ENCODE assay signal across 8 cellular contexts in the genomic region with DNA sequence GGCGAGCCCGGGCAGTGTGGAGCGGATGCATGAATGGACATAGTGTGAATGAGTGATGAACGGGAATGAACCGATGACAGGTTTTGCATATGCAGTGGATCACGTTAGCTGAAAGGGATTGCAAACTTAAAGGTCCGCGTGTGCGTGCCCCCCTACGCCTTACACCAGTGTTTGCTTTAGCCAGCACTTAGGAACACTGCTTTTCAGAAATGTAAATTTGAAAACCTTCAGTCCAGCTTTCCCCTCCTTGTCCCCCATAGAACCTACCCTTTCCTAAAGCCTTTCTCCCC. TPM values are rescaled to one million over a fixed set of nuclear protein-coding genes. Genes with fewer than 3 reads are reported as not detected.
DNase-seq lines count a peak whose midpoint lies in the region; ATAC-seq and TF ChIP-seq lines count a peak whose summit lies in the region.

No MANE protein-coding gene starts in this region.

- 0% methylated on average over 10 of the region's 10 CpGs for WGBS in ectodermal cell, 2 experiments

- ATAC-seq in mucosa of descending colon: no peak

- H3K9me3 ChIP-seq in ectodermal cell (ENCODE audit: control insufficient read depth, low read length) (no peaks in the 10 kb centered on the region), neutrophil (no peaks in the 10 kb centered on the region), mucosa of descending colon (no peaks in the 10 kb centered on the region)

- no peaks in the 10 kb centered on the region for H3K9me3 Mint-ChIP-seq in T-helper 1 cell treated with Interleukin-12 subunit alpha and Interleukin-12 subunit beta and Interleukin-4 antibody, amounts not matched to agents 30 μg/mL and 1 μg/mL, for 36 hours

- peak overlapping the region; percentile 87 for H3K4me3 Mint-ChIP-seq in T-helper 1 cell treated with Interleukin-12 subunit alpha and Interleukin-12 subunit beta and Interleukin-4 antibody, amounts not matched to agents 30 μg/mL and 1 μg/mL, for 36 hours

- peaks cover 32% of the 10 kb centered on the region for H3K4me1 Mint-ChIP-seq in T-helper 1 cell treated with Interleukin-12 subunit alpha and Interleukin-12 subunit beta and Interleukin-4 antibody, amounts not matched to agents 30 μg/mL and 1 μg/mL, for 36 hours (ENCODE audit: low read depth)

- H3K4me3 ChIP-seq in ectodermal cell (ENCODE audit: insufficient read depth, low read depth, low read length) (peak overlapping the region; percentile 94), neutrophil (ENCODE audit: low read depth in 1 of 2, low read length in 1 of 2) (peak overlapping the region; percentile 65 to 74), mucosa of descending colon (no peak overlapping the region)

- H3K36me3 Mint-ChIP-seq in T-helper 1 cell treated with Interleukin-12 subunit alpha and Interleukin-12 subunit beta and Interleukin-4 antibody, amounts not matched to agents 30 μg/mL and 1 μg/mL, for 36 hours (ENCODE audit: low read depth): peaks cover 15% of the 10 kb centered on the region

- peak overlapping the region; percentile 86 for H3K27ac Mint-ChIP-seq in T-helper 1 cell treated with Interleukin-12 subunit alpha and Interleukin-12 subunit beta and Interleukin-4 antibody, amounts not matched to agents 30 μg/mL and 1 μg/mL, for 36 hours

- H3K27ac ChIP-seq in ectodermal cell (ENCODE audit: insufficient read depth, low read depth, low read length, poor library complexity, severe bottlenecking): peak overlapping the region; percentile 96
- H3K27ac ChIP-seq in neutrophil: no peak overlapping the region

- no peaks in the 10 kb centered on the region for H3K27me3 Mint-ChIP-seq in T-helper 1 cell treated with Interleukin-12 subunit alpha and Interleukin-12 subunit beta and Interleukin-4 antibody, amounts not matched to agents 30 μg/mL and 1 μg/mL, for 36 hours (ENCODE audit: low read depth)

- H3K36me3 ChIP-seq in ectodermal cell (ENCODE audit: control insufficient read depth, insufficient read depth, low read length) (peaks cover 14% of the 10 kb centered on the region), neutrophil (no peaks in the 10 kb centered on the region), mucosa of descending colon (ENCODE audit: low read depth) (no peaks in the 10 kb centered on the region)

- H3K27me3 ChIP-seq in ectodermal cell (ENCODE audit: control insufficient read depth, insufficient read depth, low read length, poor library complexity, severe bottlenecking) (no peaks in the 10 kb centered on the region), neutrophil (peaks cover 40% of the 10 kb centered on the region)

- DNase-seq in T-helper 1 cell (no peak), NCI-H226 (peak; percentile 21), NCI-H1436 (lab: John Stamatoyannopoulos, UW) (no peak), head of caudate nucleus (no peak), mucosa of descending colon (no peak)

- intact Hi-C loops in head of caudate nucleus (cut with DNase I): loop anchor here (10.0 kb wide), 1 partner anchor 173 kb away; no protein-coding TSS in a partner anchor
- intact Hi-C loops in mucosa of descending colon (cut with DNase I, micrococcal nuclease): no loop called here

- peaks cover 18% of the 10 kb centered on the region for H3K4me1 ChIP-seq in ectodermal cell (ENCODE audit: control insufficient read depth, insufficient read depth, low read length)
- peaks cover 24 to 27% of the 10 kb centered on the region in 2 experiments for H3K4me1 ChIP-seq in neutrophil (ENCODE audit: control insufficient read depth in 1 of 2, insufficient read depth in 1 of 2, low read depth in 1 of 2, low read length in 1 of 2)
- peaks cover 9% of the 10 kb centered on the region for H3K4me1 ChIP-seq in mucosa of descending colon (ENCODE audit: low read depth)

- TF ChIP-seq CTCF in neutrophil (IDR thresholded peaks at IDR 0.05) (no peak), mucosa of descending colon (IDR thresholded peaks at IDR 0.05) (no peak)

RNA-seq across cellular contexts. Expression of a gene that starts 0.7 kb away (rescaled TPM):
- polyA plus RNA-seq in ectodermal cell (2013, experiment 1 of 4): 263 TPM
- polyA plus RNA-seq in ectodermal cell (2013, experiment 2 of 4): 283 TPM
- polyA plus RNA-seq in ectodermal cell (2013, experiment 3 of 4): 194 TPM
- polyA plus RNA-seq in ectodermal cell (2013, experiment 4 of 4): 222 TPM
- total RNA-seq in mucosa of descending colon: 1 to 10 TPM; 1.2 to 7.2 (median 3.4) TPM
